14 cellular contexts compared by ENCODE assay signal in genomic region chr16:73051903-73052302, GRCh38. TPM values are rescaled to one million over a fixed set of nuclear protein-coding genes. Genes with fewer than 3 reads are reported as not detected.
DNase-seq lines count a peak whose midpoint lies in the region; ATAC-seq and TF ChIP-seq lines count a peak whose summit lies in the region.
"Had no signal": no experiment of that assay in that cellular context is flagged by ENCODE, and none has a peak within 500 bp of the region (broad histone marks: within the 10 kb centered on the region; RNA-seq: fewer than 3 reads in every experiment).

No MANE protein-coding gene starts in this region.

- H3K23ac ChIP-seq in trophoblast cell (ENCODE audit: low read length): no peak overlapping the region

- intact Hi-C loops in heart left ventricle (cut with DNase I) (loop anchor here in 4 of 10 donors (5.0 to 10.0 kb wide), 5 partner anchors 60 to 220 kb away; no protein-coding TSS in a partner anchor), cardiac septum (cut with DNase I) (loop anchor here (10.0 kb wide), 1 partner anchor 387 kb away; no protein-coding TSS in a partner anchor), esophagus muscularis mucosa (cut with DNase I) (loop anchor here (5.0 to 10.0 kb wide), 2 partner anchors 65 to 957 kb away; partner anchors contain the start of genes DHX38 and TXNL4B), uterus (cut with DNase I; ENCODE audit: low total_unique reads) (no loop called here)

- H3K4ac ChIP-seq in trophoblast cell (ENCODE audit: low read depth, low read length): peak overlapping the region; percentile 81

- H3K79me2 ChIP-seq in trophoblast cell (ENCODE audit: control insufficient read depth, insufficient read depth, low read length, poor library complexity): peaks cover 43% of the 10 kb centered on the region

- TF ChIP-seq CTCF in heart left ventricle (IDR thresholded peaks at IDR 0.05): no peak
- no peak for TF ChIP-seq CTCF in esophagus muscularis mucosa (IDR thresholded peaks at IDR 0.05)
- TF ChIP-seq CTCF in uterus (IDR thresholded peaks at IDR 0.05): no peak

- no peak for TF ChIP-seq EP300 in esophagus muscularis mucosa (IDR thresholded peaks at IDR 0.05)

- H3K4me2 ChIP-seq in trophoblast cell (ENCODE audit: low read length): no peak overlapping the region

- H3K27me3 ChIP-seq in heart left ventricle: no peaks in the 10 kb centered on the region
- H3K27me3 ChIP-seq in esophagus muscularis mucosa: no peaks in the 10 kb centered on the region
- H3K27me3 ChIP-seq in trophoblast cell (ENCODE audit: insufficient read depth, low read length): no peaks in the 10 kb centered on the region
- no peaks in the 10 kb centered on the region for H3K27me3 ChIP-seq in uterus

- peaks cover 50% of the 10 kb centered on the region for H3K79me1 ChIP-seq in trophoblast cell (ENCODE audit: low read length)

- no peak overlapping the region for H4K8ac ChIP-seq in trophoblast cell (ENCODE audit: low read depth, low read length)

- H3K4me3 ChIP-seq in heart left ventricle (no peak overlapping the region), esophagus muscularis mucosa (no peak overlapping the region), trophoblast cell (ENCODE audit: low read depth, low read length) (no peak overlapping the region), uterus (no peak overlapping the region)

- DNase-seq in heart left ventricle (no peak), cardiac septum (ENCODE audit: low spot score) (no peak), esophagus muscularis mucosa (ENCODE audit: extremely low spot score) (no peak), trophoblast cell (no peak), uterus (no peak), DMS 273 treated with DMSO at 0.1 percent for 48 hours (lab: John Stamatoyannopoulos, UW) (no peak), ureter (ENCODE audit: low spot score) (no peak)
- DNase-seq: activated CD8-positive, alpha-beta memory T cell treated with anti-CD3 and anti-CD28 coated beads, Interleukin-2, amount 50 U/mL, for 4 hours; GF-D8; naive thymus-derived CD4-positive, alpha-beta T cell; NCI-H748 treated with DMSO at 0.1 percent for 48 hours; stimulated activated CD4-positive, alpha-beta T cell treated with anti-CD3 and anti-CD28 coated beads, Interleukin-1b, Interleukin-23, amount 100 ng/mL, for 48 hours had no signal

- no peak overlapping the region for H4K12ac ChIP-seq in trophoblast cell (ENCODE audit: low read depth, low read length)

- no peak overlapping the region for H4K91ac ChIP-seq in trophoblast cell (ENCODE audit: low read depth, low read length)

- H3K27ac ChIP-seq in heart left ventricle (peak overlapping the region in 9 of 12 donors; percentile 32 to 98 (median 95)), esophagus muscularis mucosa (replicated peaks in 1 of 4) (peak overlapping the region; percentile 92 to 96 (median 94)), trophoblast cell (ENCODE audit: low read depth, low read length) (no peak overlapping the region), uterus (peak overlapping the region; percentile 99)

- no peak overlapping the region for H2AK5ac ChIP-seq in trophoblast cell (ENCODE audit: low read length)

- ATAC-seq in heart left ventricle: no peak
- no peak for ATAC-seq in HG03457 (IDR thresholded peaks at IDR 0.05; ENCODE audit: unreplicated experiment)
- ATAC-seq: HCT116; naive thymus-derived CD4-positive, alpha-beta T cell had no signal

- TF ChIP-seq POLR2A in heart left ventricle (IDR thresholded peaks at IDR 0.05): no peak
- TF ChIP-seq POLR2A in esophagus muscularis mucosa (IDR thresholded peaks at IDR 0.05; ENCODE audit: low read depth): no peak
- no peak for TF ChIP-seq POLR2A in uterus (IDR thresholded peaks at IDR 0.05)

- H2BK120ac ChIP-seq in trophoblast cell (ENCODE audit: insufficient read depth, low read length, poor library complexity): no peak overlapping the region

- no peak overlapping the region for H2BK5ac ChIP-seq in trophoblast cell (ENCODE audit: low read depth, low read length, poor library complexity)

- H3K4me1 ChIP-seq in heart left ventricle (peaks cover 3 to 84% (median 51%) of the 10 kb centered on the region in 12 donors), esophagus muscularis mucosa (peaks cover 59 to 89% (median 85%) of the 10 kb centered on the region in 4 donors), trophoblast cell (ENCODE audit: control insufficient read depth in 1 of 2, insufficient read depth in 2 of 2, low read length in 2 of 2) (peaks cover 31 to 38% of the 10 kb centered on the region in 2 experiments), uterus (peaks cover 17 to 18% of the 10 kb centered on the region in 2 donors)

- H2AFZ ChIP-seq in trophoblast cell (ENCODE audit: insufficient read depth, low read length, poor library complexity): no peak overlapping the region

- H3K14ac ChIP-seq in trophoblast cell (ENCODE audit: low read length): no peak overlapping the region

- H3K18ac ChIP-seq in trophoblast cell (ENCODE audit: low read length): no peak overlapping the region

- H3K36me3 ChIP-seq in heart left ventricle (no peaks in the 10 kb centered on the region), esophagus muscularis mucosa (no peaks in the 10 kb centered on the region), trophoblast cell (ENCODE audit: control insufficient read depth in 1 of 2, insufficient read depth in 2 of 2, low read length in 2 of 2) (no peaks in the 10 kb centered on the region), uterus (no peaks in the 10 kb centered on the region)

- H2BK12ac ChIP-seq in trophoblast cell (ENCODE audit: low read length): no peak overlapping the region

- WGBS in heart left ventricle, 4 donors: 88 to 93% (median 90%) methylated on average over 9 of the region's 9 CpGs
- 85% methylated on average over 9 of the region's 9 CpGs for WGBS in esophagus muscularis mucosa
- no CpG with 5 or more reads among the region's 9 CpGs for whole genome bisulfite sequencing in trophoblast cell (ENCODE audit: extremely low coverage, insufficient coverage, insufficient read length)

- H3K9ac ChIP-seq in trophoblast cell (ENCODE audit: low read length): no peak overlapping the region

- H3K9me3 ChIP-seq in heart left ventricle (no peaks in the 10 kb centered on the region), esophagus muscularis mucosa (no peaks in the 10 kb centered on the region), trophoblast cell (ENCODE audit: insufficient read depth, low read depth, low read length) (no peaks in the 10 kb centered on the region), uterus (no peaks in the 10 kb centered on the region)

RNA-seq across cellular contexts. Expression of gene ZFHX3, which starts 4.0 kb away (rescaled TPM):
- total RNA-seq in heart left ventricle: 10 to 100 TPM in 6 of 9 donors, 1 to 10 TPM in 3; 7.8 to 21.6 (median 14.5) TPM
- 1 to 10 TPM; 3.8 to 4.0 TPM for polyA plus RNA-seq in heart left ventricle
- 15.7 TPM for total RNA-seq in cardiac septum
- 10 to 100 TPM; 25.7 to 53.0 (median 30.6) TPM for total RNA-seq in esophagus muscularis mucosa
- polyA plus RNA-seq in trophoblast cell (2013): 36.4 and 36.5 TPM in 2 replicates
- 10 to 100 TPM in 3 of 4 donors, 1 to 10 TPM in 1; 9.1 to 34.0 (median 12.0) TPM for total RNA-seq in uterus
- 60.8 TPM for total RNA-seq in ureter
